In genomic region chr2:120637847-120638246, GRCh38 we compare ENCODE assay signal across 24 cellular contexts.
"Had no signal": no experiment of that assay in that cellular context is flagged by ENCODE, and none has a peak within 500 bp of the region (broad histone marks: within the 10 kb centered on the region; RNA-seq: fewer than 3 reads in every experiment).

No MANE protein-coding gene starts in this region.

- H3K4me3 ChIP-seq: ascending aorta, breast epithelium, cardiac muscle cell, esophagus muscularis mucosa, gastrocnemius medialis had no signal

- H3K27me3 ChIP-seq: ascending aorta, breast epithelium, esophagus muscularis mucosa, gastrocnemius medialis had no signal

- H3K27ac ChIP-seq: ascending aorta, breast epithelium, cardiac muscle cell, esophagus muscularis mucosa, foreskin keratinocyte, gastrocnemius medialis had no signal

- ATAC-seq: activated CD4-positive, alpha-beta T cell treated with anti-CD3 and anti-CD28 coated beads for 36 hours; activated naive CD4-positive, alpha-beta T cell treated with anti-CD3 and anti-CD28 coated beads, Interleukin-2, amount 50 U/mL, for 72 hours; activated T-cell treated with anti-CD3 and anti-CD28 coated beads, Interleukin-2, amount 50 U/mL, for 72 hours; foreskin keratinocyte; gastrocnemius medialis had no signal

- H3K36me3 ChIP-seq: ascending aorta, breast epithelium, cardiac muscle cell, esophagus muscularis mucosa, gastrocnemius medialis had no signal

- H3K4me1 ChIP-seq: breast epithelium, foreskin keratinocyte, gastrocnemius medialis had no signal

- DNase-seq: activated CD4-positive, alpha-beta memory T cell treated with anti-CD3 and anti-CD28 coated beads, Interleukin-2, amount 10 ng/mL, durations not matched to agents 7 days and 5 days; activated CD4-positive, alpha-beta T cell treated with anti-CD3 and anti-CD28 coated beads for 36 hours; activated CD4-positive, alpha-beta T cell treated with anti-CD3 and anti-CD28 coated beads, Interleukin-2, amount 10 ng/mL, durations not matched to agents 24 days and 14 days; activated CD4-positive, alpha-beta T cell treated with anti-CD3 and anti-CD28 coated beads, Interleukin-2, amount 50 U/mL, for 4 hours; activated CD4-positive, CD25-positive, alpha-beta regulatory T cell; activated CD4-positive, CD25-positive, alpha-beta regulatory T cell treated with anti-CD3 and anti-CD28 coated beads, Interleukin-2, amount 50 U/mL, for 72 hours; activated CD8-positive, alpha-beta memory T cell treated with anti-CD3 and anti-CD28 coated beads, Interleukin-2, amount 50 U/mL, for 48 hours; activated gamma-delta T cell; activated naive CD4-positive, alpha-beta T cell; activated naive CD4-positive, alpha-beta T cell treated with anti-CD3 and anti-CD28 coated beads, Interleukin-2, amount 10 ng/mL, durations not matched to agents 7 days and 5 days; activated naive CD8-positive, alpha-beta T cell treated with anti-CD3 and anti-CD28 coated beads, Interleukin-2, amount 10 ng/mL, durations not matched to agents 7 days and 5 days; activated T-cell treated with anti-CD3 and anti-CD28 coated beads for 4 hours; activated T-cell treated with anti-CD3 and anti-CD28 coated beads, Interleukin-2, amount 50 U/mL, for 24 hours; activated T-cell treated with anti-CD3 and anti-CD28 coated beads, Interleukin-2, amount 50 U/mL, for 72 hours; cortex of kidney; effector CD8-positive, alpha-beta T cell; foreskin keratinocyte; gastrocnemius medialis; T-helper 2 cell had no signal

- H3K9me3 ChIP-seq: ascending aorta, breast epithelium, esophagus muscularis mucosa, gastrocnemius medialis had no signal
